In genomic region chr17:50931003-50931878, GRCh38 we compare ENCODE assay signal across 8 cellular contexts.
DNase-seq lines count a peak whose midpoint lies in the region; ATAC-seq and TF ChIP-seq lines count a peak whose summit lies in the region.

No MANE protein-coding gene starts in this region.

- H3K36me3 Mint-ChIP-seq in activated CD4-positive, alpha-beta memory T cell treated with anti-CD3 and anti-CD28 coated beads for 36 hours: no peaks in the 10 kb centered on the region

- no peak for TF ChIP-seq POLR2A in lower leg skin (IDR thresholded peaks at IDR 0.05)

- H3K36me3 ChIP-seq in effector memory CD4-positive, alpha-beta T cell (ENCODE audit: control insufficient read depth, insufficient read depth, low read length): no peaks in the 10 kb centered on the region

- H3K4me3 ChIP-seq in effector memory CD4-positive, alpha-beta T cell (ENCODE audit: insufficient read depth, low read depth, low read length, poor library complexity, severe bottlenecking): peak overlapping the region; percentile 49
- H3K4me3 ChIP-seq in lower leg skin (ENCODE audit: low read depth, poor library complexity, severe bottlenecking): peak overlapping the region; percentile 13

- peak overlapping the region; percentile 62 for H3K27ac Mint-ChIP-seq in activated CD4-positive, alpha-beta memory T cell treated with anti-CD3 and anti-CD28 coated beads for 36 hours

- DNase-seq in ELF-1 (ENCODE audit: low read depth, low spot score): peak; percentile 84
- peak; percentile 69 to 96 for DNase-seq in NCI-H526 (lab: John Stamatoyannopoulos, UW)
- DNase-seq in activated CD4-positive, alpha-beta memory T cell treated with anti-CD3 and anti-CD28 coated beads for 36 hours: peak; percentile 66
- no peak for DNase-seq in effector memory CD4-positive, alpha-beta T cell
- DNase-seq in lower leg skin (ENCODE audit: low spot score in 2 of 2): peak in 1 of 2 donors; percentile 95
- peak; percentile 30 to 48 for DNase-seq in stimulated activated CD4-positive, alpha-beta T cell treated with anti-CD3 and anti-CD28 coated beads, Interleukin-2, amount 100 ng/mL, for 48 hours
- no peak for DNase-seq in mesenteric fat pad (ENCODE audit: low spot score)

- peak; percentile 66 for ATAC-seq in HG03103 (IDR thresholded peaks at IDR 0.05; ENCODE audit: low read depth, unreplicated experiment)

- 1% methylated on average over 34 to 54 of the region's 68 CpGs for WGBS in lower leg skin, 2 donors

- H3K4me1 ChIP-seq in effector memory CD4-positive, alpha-beta T cell (ENCODE audit: control insufficient read depth, insufficient read depth, low read length, poor library complexity, severe bottlenecking): peaks cover 22% of the 10 kb centered on the region

- no peaks in the 10 kb centered on the region for H3K9me3 Mint-ChIP-seq in activated CD4-positive, alpha-beta memory T cell treated with anti-CD3 and anti-CD28 coated beads for 36 hours

- intact Hi-C loops in activated CD4-positive, alpha-beta memory T cell treated with anti-CD3 and anti-CD28 coated beads for 36 hours (cut with micrococcal nuclease): no loop called here
- intact Hi-C loops in lower leg skin (cut with DNase I; ENCODE audit: low total_unique reads): no loop called here

- peak overlapping the region; percentile 61 for H3K27ac ChIP-seq in effector memory CD4-positive, alpha-beta T cell (ENCODE audit: insufficient read depth, low read length, poor library complexity, severe bottlenecking)

- POLR2A ChIA-PET in activated CD4-positive, alpha-beta memory T cell treated with anti-CD3 and anti-CD28 coated beads for 36 hours (lab: Charles Lee): interaction anchor here (0.5 to 2.7 kb wide), 4 partner anchors 12 to 68 kb away, joined by 4 to 31 read pairs (median 8); partner anchors contain the start of gene TOB1

- peaks cover 16% of the 10 kb centered on the region for H3K4me1 Mint-ChIP-seq in activated CD4-positive, alpha-beta memory T cell treated with anti-CD3 and anti-CD28 coated beads for 36 hours (ENCODE audit: low read depth)

- TF ChIP-seq CTCF in lower leg skin (IDR thresholded peaks at IDR 0.05): no peak

- no peaks in the 10 kb centered on the region for H3K9me3 ChIP-seq in effector memory CD4-positive, alpha-beta T cell (ENCODE audit: control insufficient read depth, low read length)

- CTCF ChIA-PET in activated CD4-positive, alpha-beta memory T cell treated with anti-CD3 and anti-CD28 coated beads for 36 hours (lab: Charles Lee): interaction anchor here (0.8 to 1.9 kb wide), 3 partner anchors 67 to 147 kb away, joined by 3 to 13 read pairs (median 3); no protein-coding TSS in a partner anchor

- peak overlapping the region; percentile 75 for H3K4me3 Mint-ChIP-seq in activated CD4-positive, alpha-beta memory T cell treated with anti-CD3 and anti-CD28 coated beads for 36 hours

- no peaks in the 10 kb centered on the region for H3K27me3 ChIP-seq in effector memory CD4-positive, alpha-beta T cell (replicated peaks; ENCODE audit: control insufficient read depth, insufficient read depth, low read length, poor library complexity, severe bottlenecking)

- H3K27me3 Mint-ChIP-seq in activated CD4-positive, alpha-beta memory T cell treated with anti-CD3 and anti-CD28 coated beads for 36 hours: no peaks in the 10 kb centered on the region

Comparison
In these comparisons a context has a peak if more than half of its experiments do, and no peak if none do; other contexts are left out.
1. DNase-seq: peak in ELF-1 (single experiment), NCI-H526 (2 of 2), activated CD4-positive, alpha-beta memory T cell treated with anti-CD3 and anti-CD28 coated beads for 36 hours (single experiment) and stimulated activated CD4-positive, alpha-beta T cell treated with anti-CD3 and anti-CD28 coated beads, Interleukin-2, amount 100 ng/mL, for 48 hours (2 of 2); none in effector memory CD4-positive, alpha-beta T cell (0 of 3) and mesenteric fat pad (single experiment).